Comparison of ENCODE assay signal across 17 cellular contexts in genomic region chr1:6483761-6484117, GRCh38. TPM values are rescaled to one million over a fixed set of nuclear protein-coding genes. Genes with fewer than 3 reads are reported as not detected.
"Had no signal": no experiment of that assay in that cellular context is flagged by ENCODE, and none has a peak within 500 bp of the region (broad histone marks: within the 10 kb centered on the region; RNA-seq: fewer than 3 reads in every experiment).

No MANE protein-coding gene starts in this region.

- DNase-seq: activated CD4-positive, alpha-beta memory T cell treated with anti-CD3 and anti-CD28 coated beads for 36 hours; activated CD4-positive, alpha-beta T cell treated with anti-CD3 and anti-CD28 coated beads for 36 hours; activated naive CD4-positive, alpha-beta T cell treated with anti-CD3 and anti-CD28 coated beads, Interleukin-2, amount 10 ng/mL, durations not matched to agents 7 days and 5 days; activated T-cell treated with anti-CD3 and anti-CD28 coated beads, Interleukin-2, amount 50 U/mL, for 24 hours; aorta; cortex of kidney; mammary epithelial cell; naive thymus-derived CD4-positive, alpha-beta T cell; occipital lobe; stimulated activated naive B cell treated with anti-CD40 and anti-IgM and Interleukin-4, amounts not matched to agents 10 μg/mL and 1 μg/mL and 100 μg/mL, for 72 hours; uterus had no signal

- H3K27ac Mint-ChIP-seq: activated CD4-positive, alpha-beta memory T cell treated with anti-CD3 and anti-CD28 coated beads for 36 hours; activated CD4-positive, alpha-beta T cell treated with anti-CD3 and anti-CD28 coated beads for 36 hours; activated naive CD4-positive, alpha-beta T cell treated with anti-CD3 and anti-CD28 coated beads, Interleukin-2, amount 10 ng/mL, durations not matched to agents 7 days and 5 days; activated T-cell treated with anti-CD3 and anti-CD28 coated beads, Interleukin-2, amount 50 U/mL, for 24 hours; naive thymus-derived CD4-positive, alpha-beta T cell; stimulated activated naive B cell treated with anti-CD40 and anti-IgM and Interleukin-4, amounts not matched to agents 10 μg/mL and 1 μg/mL and 100 μg/mL, for 72 hours had no signal

- H3K36me3 Mint-ChIP-seq: activated CD4-positive, alpha-beta memory T cell treated with anti-CD3 and anti-CD28 coated beads for 36 hours; activated naive CD4-positive, alpha-beta T cell treated with anti-CD3 and anti-CD28 coated beads, Interleukin-2, amount 10 ng/mL, durations not matched to agents 7 days and 5 days; naive thymus-derived CD4-positive, alpha-beta T cell; stimulated activated naive B cell treated with anti-CD40 and anti-IgM and Interleukin-4, amounts not matched to agents 10 μg/mL and 1 μg/mL and 100 μg/mL, for 72 hours had no signal

- H3K4me3 ChIP-seq: breast epithelium, hepatocyte, mucosa of descending colon, SK-N-MC, uterus had no signal

- ATAC-seq: activated CD4-positive, alpha-beta T cell treated with anti-CD3 and anti-CD28 coated beads for 36 hours; naive thymus-derived CD4-positive, alpha-beta T cell; stimulated activated naive B cell treated with anti-CD40 and anti-IgM and Interleukin-4, amounts not matched to agents 10 μg/mL and 1 μg/mL and 100 μg/mL, for 72 hours had no signal

- H3K27ac ChIP-seq: breast epithelium, hepatocyte, SK-N-MC, uterus had no signal

- H3K4me3 Mint-ChIP-seq: activated CD4-positive, alpha-beta memory T cell treated with anti-CD3 and anti-CD28 coated beads for 36 hours; activated CD4-positive, alpha-beta T cell treated with anti-CD3 and anti-CD28 coated beads for 36 hours; activated naive CD4-positive, alpha-beta T cell treated with anti-CD3 and anti-CD28 coated beads, Interleukin-2, amount 10 ng/mL, durations not matched to agents 7 days and 5 days; activated T-cell treated with anti-CD3 and anti-CD28 coated beads, Interleukin-2, amount 50 U/mL, for 24 hours; stimulated activated naive B cell treated with anti-CD40 and anti-IgM and Interleukin-4, amounts not matched to agents 10 μg/mL and 1 μg/mL and 100 μg/mL, for 72 hours had no signal

- H3K9me3 Mint-ChIP-seq: activated CD4-positive, alpha-beta memory T cell treated with anti-CD3 and anti-CD28 coated beads for 36 hours; activated naive CD4-positive, alpha-beta T cell treated with anti-CD3 and anti-CD28 coated beads, Interleukin-2, amount 10 ng/mL, durations not matched to agents 7 days and 5 days; activated T-cell treated with anti-CD3 and anti-CD28 coated beads, Interleukin-2, amount 50 U/mL, for 24 hours; naive thymus-derived CD4-positive, alpha-beta T cell; stimulated activated naive B cell treated with anti-CD40 and anti-IgM and Interleukin-4, amounts not matched to agents 10 μg/mL and 1 μg/mL and 100 μg/mL, for 72 hours had no signal

- H3K9me3 ChIP-seq: breast epithelium, mucosa of descending colon, uterus had no signal

- H3K36me3 ChIP-seq: breast epithelium, uterus had no signal

- H3K27me3 ChIP-seq: breast epithelium, hepatocyte, uterus had no signal

RNA-seq across cellular contexts. Expression of gene ESPN, which starts 59.2 kb away (rescaled TPM):
- total RNA-seq: fibroblast of villous mesenchyme, occipital lobe, posterior vena cava had no signal
